In the genomic region with DNA sequence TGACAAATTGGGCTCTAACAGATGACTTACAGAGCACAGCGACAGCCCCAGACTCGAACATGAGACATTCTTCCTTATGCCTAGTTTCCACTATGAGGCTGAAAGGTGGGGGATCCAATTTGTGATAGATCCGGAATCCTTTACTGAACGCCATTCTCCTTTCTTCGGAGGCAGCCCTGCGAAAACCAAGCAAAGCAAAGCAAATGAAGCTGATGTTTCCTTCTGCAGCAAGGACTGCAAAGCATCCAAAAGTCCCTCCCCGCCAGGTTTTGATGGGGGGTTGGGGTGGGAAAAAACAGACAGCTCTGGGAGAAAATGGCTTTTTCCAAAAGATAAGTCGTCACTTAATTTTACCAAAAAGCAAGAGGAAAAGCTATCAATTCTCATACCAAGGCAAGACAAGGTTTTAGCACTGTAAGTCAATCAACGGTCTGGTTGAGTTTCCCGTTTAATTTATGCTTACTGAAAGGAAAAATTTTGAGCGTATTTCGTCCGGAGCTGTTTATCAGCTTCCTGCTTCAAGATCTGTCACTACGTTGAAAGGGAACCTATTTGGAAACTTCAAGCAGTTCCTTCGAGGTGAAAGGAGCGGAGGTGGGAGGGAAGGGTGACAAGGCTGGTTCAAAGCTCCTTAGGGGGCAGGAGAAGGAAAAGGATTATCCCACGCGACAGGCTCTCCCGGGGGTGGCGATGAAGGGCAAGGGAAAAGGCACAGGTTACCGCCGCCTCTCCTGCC, we compare ENCODE assay signal across 8 cellular contexts. TPM values are rescaled to one million over a fixed set of nuclear protein-coding genes. Genes with fewer than 3 reads are reported as not detected.
DNase-seq lines count a peak whose midpoint lies in the region; ATAC-seq, FAIRE-seq and TF ChIP-seq lines count a peak whose summit lies in the region.

No MANE protein-coding gene starts in this region.

- H3K4me2 ChIP-seq in HCT116 (ENCODE audit: low read length) (peak overlapping the region; percentile 87), PC-9 (peak overlapping the region; percentile 82), astrocyte (ENCODE audit: low read length) (peak overlapping the region; percentile 92)

- peak overlapping the region; percentile 90 for H3K27ac Mint-ChIP-seq in CD4-positive, alpha-beta T cell
- H3K27ac Mint-ChIP-seq in astrocyte (ENCODE audit: unreplicated experiment), result peak overlapping the region; percentile 92

- H3K27me3 Mint-ChIP-seq in CD4-positive, alpha-beta T cell, result no peaks in the 10 kb centered on the region
- H3K27me3 Mint-ChIP-seq in astrocyte (ENCODE audit: low read depth, unreplicated experiment), result no peaks in the 10 kb centered on the region

- peak overlapping the region; percentile 72 to 78 for H3K4me3 ChIP-seq in HCT116 (replicated peaks in 1 of 2; ENCODE audit: low read depth in 1 of 2, low read length in 2 of 2)
- peak overlapping the region; percentile 71 for H3K4me3 ChIP-seq in PC-9
- H3K4me3 ChIP-seq in astrocyte (ENCODE audit: insufficient read depth, low read depth, low read length), result peak overlapping the region; percentile 85

- peak overlapping the region; percentile 72 for H3K27ac ChIP-seq in CD4-positive, alpha-beta T cell (ENCODE audit: low read depth, low read length)
- H3K27ac ChIP-seq in HCT116 (ENCODE audit: low read depth, low read length) (peak overlapping the region; percentile 73), PC-9 (no peak overlapping the region), astrocyte (ENCODE audit: low read depth, low read length) (peak overlapping the region; percentile 84)

- H3K4me1 ChIP-seq in HCT116 (ENCODE audit: control insufficient read depth in 1 of 2, insufficient read depth in 2 of 2, low read length in 2 of 2), result peaks cover 8 to 16% of the 10 kb centered on the region in 2 experiments
- peaks cover 14% of the 10 kb centered on the region; the same call in 1 of the 2 replicates for H3K4me1 ChIP-seq in PC-9 (replicated peaks; ENCODE audit: insufficient read depth)
- H3K4me1 ChIP-seq in astrocyte (ENCODE audit: insufficient read depth, low read length), result peaks cover 4% of the 10 kb centered on the region

- BruUV-seq in HCT116 (replicated peaks; lab: Mats Ljungman, UMichigan) (no TSS peak), PC-9 (replicated peaks; lab: Mats Ljungman, UMichigan) (TSS peak; percentile 34)

- H3K9ac ChIP-seq in HCT116 (ENCODE audit: low read length) (peak overlapping the region; percentile 68), astrocyte (ENCODE audit: low read length) (peak overlapping the region; percentile 87)

- no peak for FAIRE-seq in astrocyte (lab: Jason Lieb, UNC)
- FAIRE-seq in RCC 7860 (lab: Jason Lieb, UNC), result no peak

- DNase-seq in CD4-positive, alpha-beta T cell, result no peak
- no peak for DNase-seq in HCT116 (ENCODE audit: low read depth, low spot score)
- DNase-seq in PC-9, result peak; percentile 17 to 36
- no peak for DNase-seq in astrocyte (ENCODE audit: low read depth)
- peak; percentile 8 to 47 for DNase-seq in hippocampal formation (lab: John Stamatoyannopoulos, UW)
- peak; percentile 41 for DNase-seq in renal cortical epithelial cell (ENCODE audit: low read depth)
- DNase-seq in RCC 7860 (ENCODE audit: low spot score), result no peak

- no peak for TF ChIP-seq POLR2A in HCT116 (IDR thresholded peaks at IDR 0.05; ENCODE audit: borderline replicate concordance, extremely low read depth, insufficient read depth, insufficient read length)

- H3K36me3 ChIP-seq in HCT116 (ENCODE audit: control insufficient read depth in 1 of 2, insufficient read depth in 2 of 2, low read length in 2 of 2) (no peaks in the 10 kb centered on the region; a peak in 1 of 4 replicates), PC-9 (ENCODE audit: low read depth) (no peaks in the 10 kb centered on the region), astrocyte (ENCODE audit: insufficient read depth, low read length) (no peaks in the 10 kb centered on the region)

- H3K4me1 Mint-ChIP-seq in CD4-positive, alpha-beta T cell (ENCODE audit: low read depth), result peaks cover 72% of the 10 kb centered on the region
- H3K4me1 Mint-ChIP-seq in astrocyte (ENCODE audit: low read depth, unreplicated experiment), result peaks cover 6% of the 10 kb centered on the region

- H4K20me1 ChIP-seq in HCT116 (ENCODE audit: insufficient read depth) (no peaks in the 10 kb centered on the region), PC-9 (ENCODE audit: insufficient read depth) (no peaks in the 10 kb centered on the region), astrocyte (ENCODE audit: insufficient read depth, low read length) (no peaks in the 10 kb centered on the region)

- H3K36me3 Mint-ChIP-seq in CD4-positive, alpha-beta T cell (ENCODE audit: low read depth), result peaks cover 41% of the 10 kb centered on the region
- peaks cover 4% of the 10 kb centered on the region for H3K36me3 Mint-ChIP-seq in astrocyte (ENCODE audit: low read depth, unreplicated experiment)

- no peak overlapping the region for H2AFZ ChIP-seq in HCT116 (ENCODE audit: low read depth, low read length, poor library complexity, severe bottlenecking)
- peak overlapping the region; percentile 86 for H2AFZ ChIP-seq in PC-9
- peak overlapping the region; percentile 94 for H2AFZ ChIP-seq in astrocyte (ENCODE audit: low read depth, low read length)

- H3K9me3 Mint-ChIP-seq in CD4-positive, alpha-beta T cell, result peaks cover 2% of the 10 kb centered on the region
- H3K9me3 Mint-ChIP-seq in astrocyte (ENCODE audit: unreplicated experiment), result no peaks in the 10 kb centered on the region

- H3F3A ChIP-seq in PC-9 (ENCODE audit: insufficient read depth, low read depth), result peaks cover 6% of the 10 kb centered on the region; the same call in 1 of the 2 replicates

- peak overlapping the region; percentile 97 for H3K4me3 Mint-ChIP-seq in CD4-positive, alpha-beta T cell
- peak overlapping the region; percentile 96 for H3K4me3 Mint-ChIP-seq in astrocyte (ENCODE audit: unreplicated experiment)

- RAD21 ChIA-PET in HCT116 (lab: Charles Lee; ENCODE audit: low non-redundant PET in 1 of 2, low total read pairs in 2 of 2, uncharacterized antibody in 2 of 2, unreplicated experiment in 2 of 2), result no interaction called here

- H3K9me3 ChIP-seq in CD4-positive, alpha-beta T cell (ENCODE audit: control insufficient read depth, low read length), result no peaks in the 10 kb centered on the region
- H3K9me3 ChIP-seq in HCT116 (ENCODE audit: control insufficient read depth in 1 of 2, insufficient read depth in 1 of 2, low read depth in 1 of 2, low read length in 2 of 2) (no peaks in the 10 kb centered on the region), PC-9 (ENCODE audit: insufficient read depth, low read depth) (no peaks in the 10 kb centered on the region), astrocyte (ENCODE audit: insufficient read depth, low read depth, low read length) (no peaks in the 10 kb centered on the region)

- ATAC-seq in CD4-positive, alpha-beta T cell (ENCODE audit: poor library complexity), result no peak
- ATAC-seq in HCT116, result no peak; the same call in 1 of the 2 replicates
- ATAC-seq in GM19452 (IDR thresholded peaks at IDR 0.05; ENCODE audit: unreplicated experiment), result no peak

- TF ChIP-seq CTCF in CD4-positive, alpha-beta T cell (IDR thresholded peaks at IDR 0.05), result no peak
- TF ChIP-seq CTCF in HCT116 (IDR thresholded peaks at IDR 0.05 in 2 of 3, conservative IDR thresholded peaks at IDR 0.05 in 1 of 3; ENCODE audit: borderline replicate concordance in 1 of 3, insufficient read depth in 1 of 3, low read depth in 2 of 3, low read length in 2 of 3), result no peak
- no peak for TF ChIP-seq CTCF in PC-9 (conservative IDR thresholded peaks at IDR 0.05)
- no peak for TF ChIP-seq CTCF in astrocyte (IDR thresholded peaks at IDR 0.05; ENCODE audit: insufficient read depth, low read depth, low read length)

- intact Hi-C loops in CD4-positive, alpha-beta T cell (cut with DNase I, micrococcal nuclease), result loop anchor here (1.0 to 5.0 kb wide), 7 partner anchors 45 to 815 kb away; partner anchors contain the start of genes CFAP298 (in 1 of the 2), GART (in 1 of the 2), PAXBP1 (in 1 of the 2) and SON (in 1 of the 2)
- intact Hi-C loops in HCT116 (cut with micrococcal nuclease), result loop anchor here (5.0 kb wide), 1 partner anchor 45 kb away; the partner anchor contains the start of gene PAXBP1
- intact Hi-C loops in PC-9 (cut with micrococcal nuclease; ENCODE audit: unreplicated experiment), result loop anchor here (5.0 kb wide), 1 partner anchor 65 kb away; no protein-coding TSS in a partner anchor

- H3K79me2 ChIP-seq in HCT116 (ENCODE audit: insufficient read depth, low read length) (no peaks in the 10 kb centered on the region), PC-9 (ENCODE audit: low read depth) (no peaks in the 10 kb centered on the region), astrocyte (ENCODE audit: insufficient read depth, low read length) (peaks cover 24% of the 10 kb centered on the region)

- POLR2A ChIA-PET in CD4-positive, alpha-beta T cell (lab: Charles Lee), result interaction anchor here (0.8 to 2.9 kb wide), 13 partner anchors 13 to 816 kb away, joined by 3 to 60 read pairs (median 4); partner anchors contain the start of genes CFAP298, GART, PAXBP1 and SON
- POLR2A ChIA-PET in HCT116 (lab: Charles Lee), result interaction anchor here (1.2 to 2.1 kb wide), 2 partner anchors 12 to 114 kb away, joined by 3 to 4 read pairs; partner anchors contain the start of gene CFAP298
- POLR2A ChIA-PET in PC-9 (lab: Charles Lee; ENCODE audit: unreplicated experiment), result interaction anchor here (0.7 kb wide), 1 partner anchor 75 kb away, joined by 4 read pairs; no protein-coding TSS in a partner anchor

- CTCF ChIA-PET in CD4-positive, alpha-beta T cell (lab: Charles Lee), result interaction anchor here (0.8 to 1.9 kb wide), 3 partner anchors 15 to 45 kb away, joined by 3 to 9 read pairs (median 4); partner anchors contain the start of gene PAXBP1
- CTCF ChIA-PET in HCT116 (lab: Charles Lee) (no interaction called here), PC-9 (lab: Charles Lee) (interaction anchor here (0.7 kb wide), 1 partner anchor 19 kb away, joined by 4 read pairs; no protein-coding TSS in a partner anchor)

- H3K9me2 ChIP-seq in HCT116 (ENCODE audit: insufficient read depth) (no peaks in the 10 kb centered on the region), PC-9 (ENCODE audit: insufficient read depth) (no peaks in the 10 kb centered on the region)

- no peaks in the 10 kb centered on the region for H3K27me3 ChIP-seq in CD4-positive, alpha-beta T cell (ENCODE audit: control insufficient read depth, insufficient read depth, low read length)
- H3K27me3 ChIP-seq in HCT116 (ENCODE audit: insufficient read depth, low read length) (no peaks in the 10 kb centered on the region), PC-9 (ENCODE audit: insufficient read depth, low read depth) (no peaks in the 10 kb centered on the region), astrocyte (ENCODE audit: insufficient read depth, low read length) (no peaks in the 10 kb centered on the region)

- TF ChIP-seq RAD21 in HCT116 (IDR thresholded peaks at IDR 0.05; ENCODE audit: low read depth), result no peak

RNA-seq across cellular contexts. Expression of gene SYNJ1, which starts 0.9 kb away (rescaled TPM):
- total RNA-seq in CD4-positive, alpha-beta T cell, result 10 to 100 TPM; 14.3 to 15.6 TPM
- total RNA-seq in HCT116 (2021; ENCODE audit: unreplicated experiment) (7.2 TPM), PC-9 (2021) (3.3 and 4.8 TPM in 2 replicates), astrocyte (11.9 and 12.9 TPM in 2 replicates), renal cortical epithelial cell (0.69 and 13.1 TPM in 2 replicates)
- 1.5 and 2.0 TPM in 2 replicates for polyA plus RNA-seq in HCT116 (2012)

RNA-seq across cellular contexts. Expression of gene PAXBP1, which starts 44.6 kb away (rescaled TPM):
- 10 to 100 TPM; 48.7 to 51.5 TPM for total RNA-seq in CD4-positive, alpha-beta T cell
- total RNA-seq in HCT116 (2021; ENCODE audit: unreplicated experiment) (64.9 TPM), PC-9 (2021) (25.6 and 29.8 TPM in 2 replicates), astrocyte (20.5 and 25.8 TPM in 2 replicates), renal cortical epithelial cell (15.6 and 30.4 TPM in 2 replicates)
- polyA plus RNA-seq in HCT116 (2012), result 15.2 and 15.6 TPM in 2 replicates

Comparison
In these comparisons a context has a peak if more than half of its experiments do, and no peak if none do; other contexts are left out.
1. DNase-seq: peak in PC-9 (2 of 2), hippocampal formation (2 of 2) and renal cortical epithelial cell (single experiment); none in CD4-positive, alpha-beta T cell (0 of 10), HCT116 (single experiment), astrocyte (single experiment) and RCC 7860 (single experiment).
2. Peak in every context shown above with its lines, with median percentiles within 50 percentile points of each other: H3K4me2 ChIP-seq and H3K4me3 ChIP-seq.